8 cellular contexts compared by ENCODE assay signal in genomic region chr22:20659920-20660319, GRCh38.
"Had no signal": no experiment of that assay in that cellular context is flagged by ENCODE, and none has a peak within 500 bp of the region (broad histone marks: within the 10 kb centered on the region; RNA-seq: fewer than 3 reads in every experiment).

No MANE protein-coding gene starts in this region.

- FAIRE-seq: G401.6, GM12878, GM12891, GM12892, GM18507, GM19239 had no signal

- DNase-seq: GDM1, GF-D8 had no signal

- H3K4me3 ChIP-seq: GM12878 had no signal

- ATAC-seq: GM12878 had no signal
